In genomic region chr6:79047072-79047471, GRCh38 we compare ENCODE assay signal across 1 cellular context.
TF ChIP-seq lines count a peak whose summit lies in the region.

No MANE protein-coding gene starts in this region.

TF ChIP-seq in K562, 482 proteins besides CTCF, POLR2A, EP300 and RAD21 (continued from another document):
- TF ChIP-seq ARID3A (IDR thresholded peaks at IDR 0.05; ENCODE audit: borderline replicate concordance, low read depth, low read length) (no peak), U2AF1 (optimal IDR thresholded peaks at IDR 0.05; ENCODE audit: low read depth, low read length) (no peak)
